In the genomic region with DNA sequence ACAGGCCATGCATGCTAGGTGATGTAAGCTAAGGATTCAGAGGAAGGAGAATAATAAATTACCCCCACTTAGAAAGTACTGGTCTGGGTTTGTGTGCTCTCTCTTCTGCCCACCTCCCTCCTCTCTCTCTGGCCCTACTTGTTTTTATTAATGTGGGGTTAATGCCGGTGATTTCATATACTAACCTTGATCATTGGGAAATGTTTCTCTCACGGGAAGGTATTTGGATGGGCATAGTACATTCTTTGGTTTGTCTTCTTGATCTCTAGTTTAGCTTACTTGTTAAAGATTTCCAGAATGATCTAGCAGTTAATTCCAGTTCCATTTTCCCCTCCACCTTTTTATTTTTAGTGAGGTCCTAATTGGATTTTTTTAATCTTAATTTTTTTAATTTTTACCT, we compare ENCODE assay signal across 22 cellular contexts.
"Had no signal": no experiment of that assay in that cellular context is flagged by ENCODE, and none has a peak within 500 bp of the region (broad histone marks: within the 10 kb centered on the region; RNA-seq: fewer than 3 reads in every experiment).

No MANE protein-coding gene starts in this region.

- ATAC-seq: heart left ventricle; left lung; lower lobe of right lung; natural killer cell treated with Interleukin-12 subunit alpha and Interleukin-12 subunit beta and Interleukin-15 and Interleukin-18, amount 100 ng/mL, for 72 hours had no signal

- H3K27ac ChIP-seq: heart left ventricle, left lung, lower lobe of right lung, neural progenitor cell, parathyroid adenoma, right atrium auricular region, stomach had no signal

- H3K4me1 ChIP-seq: parathyroid adenoma had no signal

- H2AFZ ChIP-seq: neural progenitor cell, parathyroid adenoma had no signal

- H3K4me3 ChIP-seq: dorsolateral prefrontal cortex, heart left ventricle, left lung, lower lobe of right lung, neural progenitor cell, right atrium auricular region, stomach had no signal

- H3K9ac ChIP-seq: neural progenitor cell, parathyroid adenoma had no signal

- H3K36me3 ChIP-seq: heart left ventricle, left lung, lower lobe of right lung, neural progenitor cell, right atrium auricular region, stomach had no signal

- DNase-seq: cortex of kidney; dorsolateral prefrontal cortex; effector CD8-positive, alpha-beta T cell; foreskin melanocyte; heart left ventricle; hippocampal formation; islet precursor cell; left lung; lower lobe of right lung; mesenchymal stem cell; midbrain; nucleus accumbens; small intestine; stimulated activated CD4-positive, alpha-beta T cell treated with anti-CD3 and anti-CD28 coated beads, Interleukin-12 subunit alpha, Interleukin-12 subunit beta, amount 100 ng/mL, for 4 hours; stimulated activated naive CD4-positive, alpha-beta T cell; stomach; substantia nigra; trophoblast cell had no signal

- H3K27me3 ChIP-seq: dorsolateral prefrontal cortex, heart left ventricle, left lung, neural progenitor cell, right atrium auricular region, stomach had no signal

- H3K9me3 ChIP-seq: left lung, lower lobe of right lung, stomach had no signal

- H3K4me2 ChIP-seq: neural progenitor cell had no signal
